14 cellular contexts compared by ENCODE assay signal in the genomic region with DNA sequence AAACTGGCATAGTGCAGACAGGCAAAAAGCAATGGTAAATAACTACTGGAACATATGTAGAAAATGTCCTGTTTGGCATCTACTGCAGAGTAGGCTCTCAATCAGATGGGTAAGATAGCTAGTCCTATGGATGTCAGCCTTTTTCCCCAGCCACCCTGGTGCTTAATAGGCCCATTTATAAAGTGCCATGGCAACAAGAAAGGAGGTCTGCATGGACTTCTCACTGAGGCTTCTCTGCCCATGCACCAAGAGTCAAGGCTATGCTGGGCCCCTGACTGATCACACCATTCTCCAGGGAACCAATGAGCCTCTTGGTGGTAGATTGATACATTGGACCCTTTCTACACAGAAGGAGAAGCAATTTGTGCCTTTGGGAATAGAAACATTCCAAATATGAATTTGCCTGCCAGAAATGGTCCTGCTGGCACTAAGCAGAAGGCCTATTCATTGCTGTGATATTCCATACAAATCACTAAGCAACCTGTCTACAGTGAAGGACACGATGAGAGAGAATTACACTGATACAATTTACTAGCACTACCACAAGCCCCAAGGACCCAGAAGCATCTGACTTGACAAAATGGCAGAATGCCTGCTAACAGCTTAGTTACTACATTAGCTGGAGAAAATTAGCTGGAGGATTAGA. TPM values are rescaled to one million over a fixed set of nuclear protein-coding genes. Genes with fewer than 3 reads are reported as not detected.
DNase-seq lines count a peak whose midpoint lies in the region; ATAC-seq lines count a peak whose summit lies in the region.
"Had no signal": no experiment of that assay in that cellular context is flagged by ENCODE, and none has a peak within 500 bp of the region (broad histone marks: within the 10 kb centered on the region; RNA-seq: fewer than 3 reads in every experiment).

No MANE protein-coding gene starts in this region.

- peak overlapping the region; percentile 55 for H3K27ac Mint-ChIP-seq in central memory CD8-positive, alpha-beta T cell (ENCODE audit: low read depth)
- H3K27ac Mint-ChIP-seq: activated T-cell treated with anti-CD3 and anti-CD28 coated beads, Interleukin-2, amount 50 U/mL, for 24 hours had no signal

- H3K9me3 Mint-ChIP-seq in central memory CD8-positive, alpha-beta T cell = no peaks in the 10 kb centered on the region

- no peak overlapping the region for H3K4me3 Mint-ChIP-seq in central memory CD8-positive, alpha-beta T cell
- H3K4me3 Mint-ChIP-seq: activated T-cell treated with anti-CD3 and anti-CD28 coated beads, Interleukin-2, amount 50 U/mL, for 24 hours had no signal

- no peak for ATAC-seq in central memory CD8-positive, alpha-beta T cell (replicated peaks; ENCODE audit: extremely low read depth, poor library complexity, severe bottlenecking)
- no peak for ATAC-seq in HG02938 (IDR thresholded peaks at IDR 0.05; ENCODE audit: unreplicated experiment)
- ATAC-seq: gastroesophageal sphincter had no signal

- peaks cover 31% of the 10 kb centered on the region for H3K36me3 Mint-ChIP-seq in central memory CD8-positive, alpha-beta T cell (ENCODE audit: insufficient read depth)

- H3K27me3 Mint-ChIP-seq in central memory CD8-positive, alpha-beta T cell = no peaks in the 10 kb centered on the region
- H3K27me3 Mint-ChIP-seq: activated T-cell treated with anti-CD3 and anti-CD28 coated beads, Interleukin-2, amount 50 U/mL, for 24 hours had no signal

- DNase-seq in Ammon's horn (ENCODE audit: low spot score) = peak; percentile 8
- peak; percentile 27 for DNase-seq in GM03348 (ENCODE audit: low spot score)
- DNase-seq in central memory CD8-positive, alpha-beta T cell (ENCODE audit: low spot score in 2 of 2) = no peak
- DNase-seq in mesenteric fat pad (ENCODE audit: low spot score) = peak; percentile 14
- no peak for DNase-seq in NCI-H226
- no peak for DNase-seq in stimulated activated CD4-positive, alpha-beta T cell treated with anti-CD3 and anti-CD28 coated beads, Interleukin-2, amount 100 ng/mL, for 48 hours
- DNase-seq in substantia nigra (lab: John Stamatoyannopoulos, UW) = no peak
- DNase-seq: activated T-cell treated with anti-CD3 and anti-CD28 coated beads, Interleukin-2, amount 50 U/mL, for 24 hours; islet precursor cell; MV-4-11; PC-9; stimulated activated CD4-positive, alpha-beta T cell treated with anti-CD3 and anti-CD28 coated beads, Interleukin-2, amount 100 ng/mL, for 24 hours had no signal

- H3K27ac ChIP-seq in substantia nigra (ENCODE audit: low read depth, low read length, poor library complexity, severe bottlenecking) = no peak overlapping the region
- H3K27ac ChIP-seq: gastroesophageal sphincter, PC-9 had no signal

- peaks cover 4% of the 10 kb centered on the region for H3K4me1 Mint-ChIP-seq in central memory CD8-positive, alpha-beta T cell

RNA-seq across cellular contexts. Expression of a gene that starts 43.8 kb away (rescaled TPM):
- 49.7 TPM for total RNA-seq in mesenteric fat pad

Comparison
In these comparisons a context has a peak if more than half of its experiments do, and no peak if none do; other contexts are left out.
1. DNase-seq: peak in Ammon's horn (single experiment), GM03348 (single experiment) and mesenteric fat pad (single experiment); none in central memory CD8-positive, alpha-beta T cell (0 of 2), NCI-H226 (single experiment), stimulated activated CD4-positive, alpha-beta T cell treated with anti-CD3 and anti-CD28 coated beads, Interleukin-2, amount 100 ng/mL, for 48 hours (0 of 2) and substantia nigra (0 of 49).